Comparison of ENCODE assay signal across 14 cellular contexts in genomic region chr19:11243798-11244169, GRCh38. TPM values are rescaled to one million over a fixed set of nuclear protein-coding genes. Genes with fewer than 3 reads are reported as not detected.
A peak's percentile ranks its signal among the peaks of the same experiment; 100 is the strongest.
DNase-seq lines count a peak whose midpoint lies in the region; ATAC-seq and TF ChIP-seq lines count a peak whose summit lies in the region.
"Had no signal": no experiment of that assay in that cellular context is flagged by ENCODE, and none has a peak within 500 bp of the region (broad histone marks: within the 10 kb centered on the region; RNA-seq: fewer than 3 reads in every experiment).

No MANE protein-coding gene starts in this region.

- H3K27ac Mint-ChIP-seq in endodermal cell (peak overlapping the region; percentile 16), natural killer cell (peak overlapping the region in 1 of 2 donors; percentile 51)
- no peak overlapping the region for H3K27ac Mint-ChIP-seq in activated CD4-positive, alpha-beta memory T cell treated with anti-CD3 and anti-CD28 coated beads, Interleukin-2, amount 10 ng/mL, durations not matched to agents 7 days and 5 days

- intact Hi-C loops in Right ventricle myocardium superior (cut with DNase I) (no loop called here), natural killer cell (cut with micrococcal nuclease) (no loop called here)

- POLR2A ChIA-PET in activated CD4-positive, alpha-beta memory T cell treated with anti-CD3 and anti-CD28 coated beads, Interleukin-2, amount 10 ng/mL, durations not matched to agents 7 days and 5 days (lab: Charles Lee): interaction anchor here (1.3 kb wide), 1 partner anchor 239 kb away, joined by 4 read pairs; no protein-coding TSS in a partner anchor

- H3K9me3 ChIP-seq in right atrium auricular region: no peaks in the 10 kb centered on the region
- no peaks in the 10 kb centered on the region for H3K9me3 ChIP-seq in endodermal cell (ENCODE audit: control insufficient read depth, low read length)
- H3K9me3 ChIP-seq: SJCRH30 had no signal

- H3K36me3 Mint-ChIP-seq in endodermal cell (ENCODE audit: low read depth) (peaks cover 57% of the 10 kb centered on the region), natural killer cell (no peaks in the 10 kb centered on the region)
- H3K36me3 Mint-ChIP-seq in activated CD4-positive, alpha-beta memory T cell treated with anti-CD3 and anti-CD28 coated beads, Interleukin-2, amount 10 ng/mL, durations not matched to agents 7 days and 5 days (ENCODE audit: low read depth): no peaks in the 10 kb centered on the region

- H3K27ac ChIP-seq in right atrium auricular region: peak overlapping the region; percentile 46 to 67
- no peak overlapping the region for H3K27ac ChIP-seq in endodermal cell (ENCODE audit: low read depth, low read length)
- H3K27ac ChIP-seq: SJCRH30 had no signal

- 89 to 100% methylated on average over 1 to 7 of the region's 7 CpGs for WGBS in endodermal cell (ENCODE audit: insufficient coverage in 1 of 2, insufficient read length in 1 of 2), 2 experiments

- H3K27me3 ChIP-seq in right atrium auricular region (no peaks in the 10 kb centered on the region), endodermal cell (ENCODE audit: control insufficient read depth, insufficient read depth, low read length, poor library complexity, severe bottlenecking) (no peaks in the 10 kb centered on the region)
- H3K27me3 ChIP-seq: SJCRH30, tibial nerve had no signal

- TF ChIP-seq CTCF in right atrium auricular region (IDR thresholded peaks at IDR 0.05): no peak
- no peak for TF ChIP-seq CTCF in endodermal cell (conservative IDR thresholded peaks at IDR 0.05)
- TF ChIP-seq CTCF in natural killer cell (IDR thresholded peaks at IDR 0.05): no peak

- H3K36me3 ChIP-seq in right atrium auricular region (peaks cover 25% of the 10 kb centered on the region), endodermal cell (ENCODE audit: control insufficient read depth, insufficient read depth, low read length) (peaks cover 43% of the 10 kb centered on the region)

- no peak overlapping the region for H3K9ac ChIP-seq in endodermal cell (ENCODE audit: extremely low read depth, low read length, poor library complexity, severe bottlenecking)

- CTCF ChIA-PET in activated CD4-positive, alpha-beta memory T cell treated with anti-CD3 and anti-CD28 coated beads, Interleukin-2, amount 10 ng/mL, durations not matched to agents 7 days and 5 days (lab: Charles Lee): interaction anchor here (0.7 to 1.8 kb wide), 5 partner anchors 11 to 846 kb away, joined by 3 to 5 read pairs (median 4); partner anchors contain the start of gene SWSAP1

- ATAC-seq in Right ventricle myocardium superior (ENCODE audit: poor library complexity) (no peak), natural killer cell (no peak), HG03460 (IDR thresholded peaks at IDR 0.05; ENCODE audit: unreplicated experiment) (no peak)

- DNase-seq in right atrium auricular region (ENCODE audit: low spot score) (no peak), Right ventricle myocardium superior (no peak), endodermal cell (no peak), natural killer cell (no peak), DMS153 (lab: John Stamatoyannopoulos, UW) (no peak), NCI-H345 treated with DMSO at 0.1 percent for 48 hours (lab: John Stamatoyannopoulos, UW; ENCODE audit: unreplicated experiment) (no peak)
- DNase-seq in activated CD4-positive, alpha-beta memory T cell treated with anti-CD3 and anti-CD28 coated beads, Interleukin-2, amount 10 ng/mL, durations not matched to agents 7 days and 5 days: no peak
- DNase-seq: cerebellar nuclear complex had no signal

- H3K4me3 ChIP-seq in right atrium auricular region (no peak overlapping the region), endodermal cell (ENCODE audit: low read length) (no peak overlapping the region)
- H3K4me3 ChIP-seq: SJCRH30 had no signal

- H3K4me3 Mint-ChIP-seq in endodermal cell: no peak overlapping the region
- H3K4me3 Mint-ChIP-seq in natural killer cell: peak overlapping the region; percentile 52
- no peak overlapping the region for H3K4me3 Mint-ChIP-seq in activated CD4-positive, alpha-beta memory T cell treated with anti-CD3 and anti-CD28 coated beads, Interleukin-2, amount 10 ng/mL, durations not matched to agents 7 days and 5 days

- H3K9me3 Mint-ChIP-seq in endodermal cell: no peaks in the 10 kb centered on the region
- no peaks in the 10 kb centered on the region for H3K9me3 Mint-ChIP-seq in natural killer cell
- H3K9me3 Mint-ChIP-seq in activated CD4-positive, alpha-beta memory T cell treated with anti-CD3 and anti-CD28 coated beads, Interleukin-2, amount 10 ng/mL, durations not matched to agents 7 days and 5 days: no peaks in the 10 kb centered on the region

- H3K27me3 Mint-ChIP-seq in endodermal cell (ENCODE audit: insufficient read depth) (no peaks in the 10 kb centered on the region), natural killer cell (ENCODE audit: low read depth in 2 of 2) (peaks cover 8 to 12% of the 10 kb centered on the region in 2 donors)
- H3K27me3 Mint-ChIP-seq in activated CD4-positive, alpha-beta memory T cell treated with anti-CD3 and anti-CD28 coated beads, Interleukin-2, amount 10 ng/mL, durations not matched to agents 7 days and 5 days: peaks cover 9% of the 10 kb centered on the region

- H3K4me1 Mint-ChIP-seq in endodermal cell (no peaks in the 10 kb centered on the region), natural killer cell (peaks cover 6 to 7% of the 10 kb centered on the region in 2 donors)
- H3K4me1 Mint-ChIP-seq in activated CD4-positive, alpha-beta memory T cell treated with anti-CD3 and anti-CD28 coated beads, Interleukin-2, amount 10 ng/mL, durations not matched to agents 7 days and 5 days: peaks cover 4% of the 10 kb centered on the region

- H3K4me1 ChIP-seq in right atrium auricular region (peaks cover 0 to 28% of the 10 kb centered on the region in 2 donors), endodermal cell (ENCODE audit: control insufficient read depth, insufficient read depth, low read length) (no peaks in the 10 kb centered on the region)
- H3K4me1 ChIP-seq: SJCRH30 had no signal

RNA-seq across cellular contexts. Expression of gene ANGPTL8, which starts 4.4 kb away (rescaled TPM):
- 1 to 10 TPM in 1 of 2 donors, not detected in 1; 1.3 TPM for total RNA-seq in right atrium auricular region
- 0.40 TPM for total RNA-seq in Right ventricle myocardium superior
- total RNA-seq in endodermal cell: not detected
- not detected for polyA plus RNA-seq in endodermal cell (2013, experiment 1 of 2)
- polyA plus RNA-seq in endodermal cell (2013, experiment 2 of 2): not detected
- not detected for total RNA-seq in natural killer cell
- total RNA-seq in activated CD4-positive, alpha-beta memory T cell treated with anti-CD3 and anti-CD28 coated beads, Interleukin-2, amount 10 ng/mL, durations not matched to agents 7 days and 5 days: not detected
- total RNA-seq: lung microvascular endothelial cell, NCI-H460, renal cortical epithelial cell, SJCRH30 had no signal

RNA-seq across cellular contexts. Expression of gene DOCK6, which starts 18.5 kb away (rescaled TPM):
- total RNA-seq in right atrium auricular region (10 to 100 TPM; 12.7 to 49.4 TPM), Right ventricle myocardium superior (32.0 TPM), endodermal cell (100 to 1,000 TPM in 1 of 2 donors, 10 to 100 TPM in 1; 93.8 to 111 TPM), natural killer cell (1 to 10 TPM in 1 of 3 donors, under 1 TPM in 2; 0.82 to 2.3 (median 0.86) TPM)
- 35.2 TPM for polyA plus RNA-seq in endodermal cell (2013, experiment 1 of 2)
- 36.4 TPM for polyA plus RNA-seq in endodermal cell (2013, experiment 2 of 2)
- total RNA-seq in activated CD4-positive, alpha-beta memory T cell treated with anti-CD3 and anti-CD28 coated beads, Interleukin-2, amount 10 ng/mL, durations not matched to agents 7 days and 5 days: under 1 TPM; 0.35 to 0.68 TPM

RNA-seq across cellular contexts. Expression of gene KANK2, which starts 46.4 kb away (rescaled TPM):
- total RNA-seq in right atrium auricular region (100 to 1,000 TPM; 445 to 622 TPM), Right ventricle myocardium superior (383 TPM), endodermal cell (10 to 100 TPM; 74.2 to 87.7 TPM), natural killer cell (1 to 10 TPM in 1 of 3 donors, under 1 TPM in 2; 0.82 to 1.3 (median 0.85) TPM)
- 27.0 TPM for polyA plus RNA-seq in endodermal cell (2013, experiment 1 of 2)
- 29.6 TPM for polyA plus RNA-seq in endodermal cell (2013, experiment 2 of 2)
- total RNA-seq in activated CD4-positive, alpha-beta memory T cell treated with anti-CD3 and anti-CD28 coated beads, Interleukin-2, amount 10 ng/mL, durations not matched to agents 7 days and 5 days: 1 to 10 TPM; 2.3 to 2.8 TPM

RNA-seq across cellular contexts. Expression of gene TSPAN16, which starts 52.2 kb away (rescaled TPM):
- total RNA-seq in right atrium auricular region (not detected), Right ventricle myocardium superior (not detected), endodermal cell (not detected), natural killer cell (not detected)
- polyA plus RNA-seq in endodermal cell (2013, experiment 1 of 2): not detected
- polyA plus RNA-seq in endodermal cell (2013, experiment 2 of 2): not detected
- total RNA-seq in activated CD4-positive, alpha-beta memory T cell treated with anti-CD3 and anti-CD28 coated beads, Interleukin-2, amount 10 ng/mL, durations not matched to agents 7 days and 5 days: not detected
- total RNA-seq: lung microvascular endothelial cell, NCI-H460, renal cortical epithelial cell, SJCRH30, tibial nerve had no signal

Comparison
In these comparisons a context has a peak if more than half of its experiments do, and no peak if none do; other contexts are left out.
1. RNA of gene KANK2, which starts 46.4 kb away (total RNA-seq): 445 to 622 TPM in right atrium auricular region, 383 TPM in Right ventricle myocardium superior (single experiment) and 74.2 to 87.7 TPM in endodermal cell; 2.3 to 2.8 TPM in activated CD4-positive, alpha-beta memory T cell treated with anti-CD3 and anti-CD28 coated beads, Interleukin-2, amount 10 ng/mL, durations not matched to agents 7 days and 5 days and 0.82 to 1.3 TPM in natural killer cell; every median in the first group is over 10 times any median in the second.